ENCODE assay signal across 30 cellular contexts in the genomic region with DNA sequence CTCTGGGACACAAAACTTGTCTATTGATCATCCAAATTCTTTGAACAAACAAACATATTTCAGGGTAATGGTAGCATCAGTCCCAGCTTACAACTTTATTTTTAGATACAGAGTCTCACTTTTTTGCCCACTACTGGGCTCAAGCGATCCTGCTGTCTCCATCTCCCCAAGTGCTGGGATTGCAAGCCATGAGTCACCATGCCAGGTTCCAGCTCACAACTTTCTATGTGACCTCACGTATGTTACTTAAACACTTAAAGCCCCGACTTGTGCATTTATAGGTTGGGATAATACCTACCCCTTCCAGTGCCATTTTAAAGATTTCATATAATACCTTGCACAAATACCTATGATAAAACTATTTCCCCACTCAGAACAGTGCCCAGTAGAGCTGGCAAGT. TPM values are rescaled to one million over a fixed set of nuclear protein-coding genes. Genes with fewer than 3 reads are reported as not detected.
DNase-seq lines count a peak whose midpoint lies in the region; ATAC-seq, FAIRE-seq and TF ChIP-seq lines count a peak whose summit lies in the region.
"Had no signal": no experiment of that assay in that cellular context is flagged by ENCODE, and none has a peak within 500 bp of the region (broad histone marks: within the 10 kb centered on the region; RNA-seq: fewer than 3 reads in every experiment).

No MANE protein-coding gene starts in this region.

- no peaks in the 10 kb centered on the region; a peak in 1 of 22 replicates for H4K20me1 ChIP-seq in BLaER1 treated with 17β-estradiol and CSF1 and Interleukin-3, amounts not matched to agents 10 nM and 100 nM
- H4K20me1 ChIP-seq in OCI-LY3 (ENCODE audit: insufficient read depth, low read length) (peaks cover 5% of the 10 kb centered on the region; the same call in 1 of the 2 replicates), fibroblast of lung (ENCODE audit: control insufficient read depth, extremely low read depth, insufficient read depth, low read length) (no peaks in the 10 kb centered on the region)

- H2AFZ ChIP-seq in OCI-LY3 (ENCODE audit: low read depth, low read length): no peak overlapping the region
- no peak overlapping the region for H2AFZ ChIP-seq in fibroblast of lung (ENCODE audit: low read length)

- 81 to 87% methylated on average over 3 of the region's 3 CpGs for WGBS in pancreas, 2 donors
- WGBS in right cardiac atrium: 75% methylated on average over 3 of the region's 3 CpGs

- ATAC-seq in pancreas (no peak), right cardiac atrium (no peak)
- ATAC-seq: activated T-cell treated with anti-CD3 and anti-CD28 coated beads, Interleukin-2, amount 50 U/mL, for 4 hours; natural killer cell had no signal

- H3K9me3 Mint-ChIP-seq in activated T-cell treated with anti-CD3 and anti-CD28 coated beads, Interleukin-2, amount 50 U/mL, for 24 hours: no peaks in the 10 kb centered on the region
- H3K9me3 Mint-ChIP-seq: activated T-cell treated with anti-CD3 and anti-CD28 coated beads, Interleukin-2, amount 50 U/mL, for 4 hours; IgD-negative memory B cell; natural killer cell had no signal

- no peaks in the 10 kb centered on the region for H3K36me3 Mint-ChIP-seq in activated T-cell treated with anti-CD3 and anti-CD28 coated beads, Interleukin-2, amount 50 U/mL, for 24 hours (ENCODE audit: low read depth)
- H3K36me3 Mint-ChIP-seq: natural killer cell had no signal

- no peak overlapping the region for H3K27ac Mint-ChIP-seq in activated T-cell treated with anti-CD3 and anti-CD28 coated beads, Interleukin-2, amount 50 U/mL, for 24 hours
- H3K27ac Mint-ChIP-seq: IgD-negative memory B cell, natural killer cell had no signal

- peaks cover 2% of the 10 kb centered on the region for H3K27me3 Mint-ChIP-seq in activated T-cell treated with anti-CD3 and anti-CD28 coated beads, Interleukin-2, amount 50 U/mL, for 24 hours

- intact Hi-C loops in pancreas (cut with DNase I) (loop anchor here in 1 of 3 donors (10.0 kb wide), 1 partner anchor 61 kb away; no protein-coding TSS in a partner anchor), right cardiac atrium (cut with DNase I) (no loop called here)

- H3K79me2 ChIP-seq in OCI-LY3 (ENCODE audit: low read length) (no peaks in the 10 kb centered on the region), fibroblast of lung (ENCODE audit: control insufficient read depth, insufficient read depth, low read length) (no peaks in the 10 kb centered on the region)

- H3K4me1 ChIP-seq in BLaER1 treated with 17β-estradiol and CSF1 and Interleukin-3, amounts not matched to agents 10 nM and 100 nM: peaks cover 40 to 49% (median 44%) of the 10 kb centered on the region in 10 experiments
- peaks cover 16% of the 10 kb centered on the region for H3K4me1 ChIP-seq in OCI-LY3 (ENCODE audit: low read length)
- no peaks in the 10 kb centered on the region for H3K4me1 ChIP-seq in fibroblast of lung (ENCODE audit: control insufficient read depth, extremely low read depth, insufficient read depth, low read length)
- no peaks in the 10 kb centered on the region for H3K4me1 ChIP-seq in pancreas
- H3K4me1 ChIP-seq in right cardiac atrium (ENCODE audit: control insufficient read depth, insufficient read depth, low read length): no peaks in the 10 kb centered on the region
- H3K4me1 ChIP-seq: adrenal gland, testis, vagina had no signal

- no peak for FAIRE-seq in pancreas (lab: Jason Lieb, UNC)
- FAIRE-seq: keratinocyte had no signal

- no peaks in the 10 kb centered on the region for H3K4me1 Mint-ChIP-seq in activated T-cell treated with anti-CD3 and anti-CD28 coated beads, Interleukin-2, amount 50 U/mL, for 24 hours (ENCODE audit: low read depth)
- H3K4me1 Mint-ChIP-seq: natural killer cell had no signal

- H3K36me3 ChIP-seq in BLaER1 treated with 17β-estradiol and CSF1 and Interleukin-3, amounts not matched to agents 10 nM and 100 nM: no peaks in the 10 kb centered on the region
- H3K36me3 ChIP-seq in OCI-LY3 (replicated peaks; ENCODE audit: low read depth, low read length): no peaks in the 10 kb centered on the region
- H3K36me3 ChIP-seq in fibroblast of lung (ENCODE audit: control insufficient read depth, insufficient read depth, low read length): no peaks in the 10 kb centered on the region
- H3K36me3 ChIP-seq in pancreas: no peaks in the 10 kb centered on the region
- H3K36me3 ChIP-seq: adrenal gland, cardiac muscle cell, vagina had no signal

- peak overlapping the region in 2 of 11 experiments; percentile 24 to 36; a peak in 3 of 22 replicates for H3K9ac ChIP-seq in BLaER1 treated with 17β-estradiol and CSF1 and Interleukin-3, amounts not matched to agents 10 nM and 100 nM
- H3K9ac ChIP-seq in OCI-LY3 (ENCODE audit: low read length): no peak overlapping the region
- no peak overlapping the region for H3K9ac ChIP-seq in fibroblast of lung (ENCODE audit: insufficient read depth, low read length)

- peak overlapping the region in 3 of 10 experiments; percentile 2 to 29 (median 27); a peak in 3 of 20 replicates for H3K4me3 ChIP-seq in BLaER1 treated with 17β-estradiol and CSF1 and Interleukin-3, amounts not matched to agents 10 nM and 100 nM
- H3K4me3 ChIP-seq in OCI-LY3 (ENCODE audit: low read length) (peak overlapping the region; percentile 8; the same call in 1 of the 2 replicates), fibroblast of lung (replicated peaks in 1 of 4; ENCODE audit: control extremely low read depth in 1 of 4, insufficient read depth in 1 of 4, low read depth in 3 of 4, low read length in 4 of 4) (no peak overlapping the region), pancreas (no peak overlapping the region), right cardiac atrium (ENCODE audit: low read length) (no peak overlapping the region)
- H3K4me3 ChIP-seq: adrenal gland, cardiac muscle cell, testis, vagina had no signal

- H3K9me3 ChIP-seq in BLaER1 treated with 17β-estradiol and CSF1 and Interleukin-3, amounts not matched to agents 10 nM and 100 nM (replicated peaks in 1 of 11): peaks cover 0 to 5% (median 0%) of the 10 kb centered on the region in 11 experiments; a peak in 1 of 22 replicates
- no peaks in the 10 kb centered on the region for H3K9me3 ChIP-seq in OCI-LY3 (ENCODE audit: insufficient read depth, low read length)
- H3K9me3 ChIP-seq in fibroblast of lung (ENCODE audit: control insufficient read depth, insufficient read depth, low read depth, low read length): no peaks in the 10 kb centered on the region
- no peaks in the 10 kb centered on the region for H3K9me3 ChIP-seq in pancreas
- no peaks in the 10 kb centered on the region for H3K9me3 ChIP-seq in right cardiac atrium (ENCODE audit: control insufficient read depth, low read length)
- H3K9me3 ChIP-seq: adrenal gland, testis, vagina had no signal

- peak overlapping the region in 10 of 11 experiments; percentile 0 to 70 (median 54); a peak in 13 of 22 replicates for H3K27ac ChIP-seq in BLaER1 treated with 17β-estradiol and CSF1 and Interleukin-3, amounts not matched to agents 10 nM and 100 nM
- H3K27ac ChIP-seq in OCI-LY3 (ENCODE audit: low read length) (no peak overlapping the region), fibroblast of lung (ENCODE audit: insufficient read depth, low read length) (no peak overlapping the region), pancreas (no peak overlapping the region), right cardiac atrium (ENCODE audit: low read length) (no peak overlapping the region)
- H3K27ac ChIP-seq: cardiac muscle cell, testis, vagina had no signal

- H3K4me3 Mint-ChIP-seq in activated T-cell treated with anti-CD3 and anti-CD28 coated beads, Interleukin-2, amount 50 U/mL, for 24 hours: no peak overlapping the region
- H3K4me3 Mint-ChIP-seq: activated T-cell treated with anti-CD3 and anti-CD28 coated beads, Interleukin-2, amount 50 U/mL, for 4 hours; IgD-negative memory B cell; natural killer cell had no signal

- TF ChIP-seq CTCF in OCI-LY3 (IDR thresholded peaks at IDR 0.05; ENCODE audit: low read depth, low read length): no peak
- no peak for TF ChIP-seq CTCF in fibroblast of lung (conservative IDR thresholded peaks at IDR 0.05 in 1 of 2, IDR thresholded peaks at IDR 0.05 in 1 of 2; ENCODE audit: low read depth in 1 of 2, low read length in 2 of 2)
- TF ChIP-seq CTCF in pancreas (IDR thresholded peaks at IDR 0.05): no peak

- H3K4me2 ChIP-seq in BLaER1 treated with 17β-estradiol and CSF1 and Interleukin-3, amounts not matched to agents 10 nM and 100 nM: peak overlapping the region; percentile 47 to 83 (median 73)
- H3K4me2 ChIP-seq in OCI-LY3 (ENCODE audit: low read length) (peak overlapping the region; percentile 27), fibroblast of lung (ENCODE audit: extremely low read depth, insufficient read depth, low read length) (no peak overlapping the region)

- peak; percentile 6 for DNase-seq in HT1080 (ENCODE audit: low read depth)
- DNase-seq in fibroblast of lung (ENCODE audit: low read depth in 2 of 2): peak; percentile 9 to 30
- no peak for DNase-seq in NCI-H526 (lab: John Stamatoyannopoulos, UW)
- DNase-seq in pancreas: no peak
- DNase-seq in activated T-cell treated with anti-CD3 and anti-CD28 coated beads, Interleukin-2, amount 50 U/mL, for 24 hours: no peak
- no peak for DNase-seq in right cardiac atrium
- DNase-seq: ACHN; activated CD4-positive, alpha-beta T cell treated with anti-CD3 and anti-CD28 coated beads for 1 hour; activated naive CD4-positive, alpha-beta T cell; activated T-cell treated with anti-CD3 and anti-CD28 coated beads, Interleukin-2, amount 50 U/mL, for 4 hours; DND-41; glutamatergic neuron; H7; midbrain; MM.1S; natural killer cell; NCI-H1694; NCI-H524 treated with DMSO at 0.1 percent for 48 hours; stimulated activated CD4-positive, alpha-beta T cell treated with anti-CD3 and anti-CD28 coated beads, Interleukin-12 subunit alpha, Interleukin-12 subunit beta, amount 100 ng/mL, for 4 hours; stimulated activated CD4-positive, alpha-beta T cell treated with anti-CD3 and anti-CD28 coated beads, Interleukin-4, amount 100 ng/mL, for 24 hours; stimulated activated naive CD4-positive, alpha-beta T cell treated with Interleukin-2 at 50 U/mL for 16 hours; T-helper 9 cell; testis had no signal

- no peaks in the 10 kb centered on the region for H3K27me3 ChIP-seq in BLaER1 treated with 17β-estradiol and CSF1 and Interleukin-3, amounts not matched to agents 10 nM and 100 nM
- H3K27me3 ChIP-seq in OCI-LY3 (ENCODE audit: low read depth, low read length) (peaks cover 34% of the 10 kb centered on the region), fibroblast of lung (ENCODE audit: control insufficient read depth, insufficient read depth, low read length) (peaks cover 2% of the 10 kb centered on the region), pancreas (no peaks in the 10 kb centered on the region), right cardiac atrium (ENCODE audit: control insufficient read depth, insufficient read depth) (no peaks in the 10 kb centered on the region)
- H3K27me3 ChIP-seq: adrenal gland, cardiac muscle cell, testis, vagina had no signal

RNA-seq across cellular contexts. Expression of a gene that starts 42.0 kb away (rescaled TPM):
- 3.4 and 4.5 TPM in 2 replicates for total RNA-seq in HT1080 (2014; rRNA removed; shearing (Covaris generic))
- polyA plus RNA-seq in HT1080 (2015; cell fraction: cytosol; rRNA removed): 5.1 and 6.6 TPM in 2 replicates
- polyA plus RNA-seq in HT1080 (2015; cell fraction: nucleus; rRNA removed): 18.5 and 20.1 TPM in 2 replicates
- total RNA-seq in fibroblast of lung: 7.4 and 10.1 TPM in 2 replicates
- polyA plus RNA-seq in fibroblast of lung: 5.3 TPM in 2 replicates
- polyA plus RNA-seq in fibroblast of lung (2012): 6.0 and 7.1 TPM in 2 replicates
- 27.0 and 27.1 TPM in 2 replicates for polyA minus RNA-seq in fibroblast of lung (ENCODE audit: low replicate concordance)
- total RNA-seq in pancreas: 100 to 1,000 TPM in 4 of 6 donors, 10 to 100 TPM in 2; 68.2 to 134 (median 103) TPM
- 100 to 1,000 TPM in 1 of 2 donors, 10 to 100 TPM in 1; 98.3 to 139 TPM for polyA plus RNA-seq in pancreas
- 10 to 100 TPM; 13.1 to 22.7 (median 14.1) TPM for total RNA-seq in right cardiac atrium
- polyA plus RNA-seq in right cardiac atrium: 8.7 TPM

Comparison
In these comparisons a context has a peak if more than half of its experiments do, and no peak if none do; other contexts are left out.
1. H3K27ac ChIP-seq: peak in BLaER1 treated with 17β-estradiol and CSF1 and Interleukin-3, amounts not matched to agents 10 nM and 100 nM (10 of 11); none in OCI-LY3 (single experiment), fibroblast of lung (single experiment), pancreas (0 of 4) and right cardiac atrium (single experiment).
2. DNase-seq: peak in HT1080 (single experiment) and fibroblast of lung (2 of 2); none in NCI-H526 (0 of 2), pancreas (0 of 6), activated T-cell treated with anti-CD3 and anti-CD28 coated beads, Interleukin-2, amount 50 U/mL, for 24 hours (single experiment) and right cardiac atrium (0 of 3).